In the genomic region with DNA sequence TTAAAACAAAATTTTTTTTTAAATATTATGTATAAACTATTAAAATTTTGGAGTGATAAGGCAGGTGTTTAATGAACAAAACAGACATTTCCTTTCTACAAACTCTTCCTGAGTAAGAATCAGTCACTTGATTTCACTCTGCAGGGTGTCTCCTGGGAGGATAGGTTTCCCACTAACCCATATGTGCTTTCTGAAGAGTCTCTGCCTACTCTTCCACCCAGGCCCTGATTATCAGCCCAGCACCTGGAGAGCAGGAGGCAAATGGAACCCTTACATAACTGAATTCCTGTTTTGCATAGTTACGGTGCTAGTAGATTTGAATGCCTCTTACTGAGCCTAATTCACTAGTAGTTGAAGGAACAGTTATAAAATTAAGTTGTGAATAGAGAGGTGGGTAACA, we compare ENCODE assay signal across 20 cellular contexts.
"Had no signal": no experiment of that assay in that cellular context is flagged by ENCODE, and none has a peak within 500 bp of the region (broad histone marks: within the 10 kb centered on the region; RNA-seq: fewer than 3 reads in every experiment).

No MANE protein-coding gene starts in this region.

- H3K27ac ChIP-seq: foreskin keratinocyte, heart left ventricle, neutrophil, psoas muscle, testis, tibial nerve, upper lobe of right lung had no signal

- H3K4me1 Mint-ChIP-seq: naive thymus-derived CD8-positive, alpha-beta T cell; stimulated activated naive B cell treated with anti-CD40 and anti-IgM and Interleukin-4, amounts not matched to agents 10 μg/mL and 1 μg/mL and 100 μg/mL, for 72 hours; stimulated activated naive CD8-positive, alpha-beta T cell treated with anti-CD3 and anti-CD28 coated beads, Interleukin-15, amount 100 ng/mL, for 72 hours had no signal

- H3K4me3 Mint-ChIP-seq: dendritic cell treated with granulocyte-macrophage colony-stimulating factor and Interleukin-4, amounts not matched to agents 40 ng/mL and 50 ng/mL, for 4 days; effector memory CD8-positive, alpha-beta T cell; naive thymus-derived CD8-positive, alpha-beta T cell; stimulated activated naive B cell treated with anti-CD40 and anti-IgM and Interleukin-4, amounts not matched to agents 10 μg/mL and 1 μg/mL and 100 μg/mL, for 72 hours; stimulated activated naive CD8-positive, alpha-beta T cell treated with anti-CD3 and anti-CD28 coated beads, Interleukin-15, amount 100 ng/mL, for 72 hours had no signal

- H3K27me3 ChIP-seq: foreskin keratinocyte, heart left ventricle, neutrophil, testis, tibial nerve, upper lobe of right lung had no signal

- H3K27me3 Mint-ChIP-seq: dendritic cell treated with granulocyte-macrophage colony-stimulating factor and Interleukin-4, amounts not matched to agents 40 ng/mL and 50 ng/mL, for 4 days; effector memory CD8-positive, alpha-beta T cell; naive thymus-derived CD8-positive, alpha-beta T cell; stimulated activated naive B cell treated with anti-CD40 and anti-IgM and Interleukin-4, amounts not matched to agents 10 μg/mL and 1 μg/mL and 100 μg/mL, for 72 hours; stimulated activated naive CD8-positive, alpha-beta T cell treated with anti-CD3 and anti-CD28 coated beads, Interleukin-15, amount 100 ng/mL, for 72 hours had no signal

- H3K4me1 ChIP-seq: foreskin keratinocyte, heart left ventricle, psoas muscle, testis, tibial nerve, upper lobe of right lung had no signal

- ATAC-seq: effector memory CD8-positive, alpha-beta T cell; foreskin keratinocyte; left lobe of liver; mucosa of descending colon; naive thymus-derived CD8-positive, alpha-beta T cell; psoas muscle; sciatic nerve; stimulated activated naive B cell treated with anti-CD40 and anti-IgM and Interleukin-4, amounts not matched to agents 10 μg/mL and 1 μg/mL and 100 μg/mL, for 72 hours; stimulated activated naive CD8-positive, alpha-beta T cell treated with anti-CD3 and anti-CD28 coated beads, Interleukin-15, amount 100 ng/mL, for 72 hours; upper lobe of right lung had no signal

- H3K36me3 Mint-ChIP-seq: naive thymus-derived CD8-positive, alpha-beta T cell; stimulated activated naive B cell treated with anti-CD40 and anti-IgM and Interleukin-4, amounts not matched to agents 10 μg/mL and 1 μg/mL and 100 μg/mL, for 72 hours had no signal

- H3K27ac Mint-ChIP-seq: dendritic cell treated with granulocyte-macrophage colony-stimulating factor and Interleukin-4, amounts not matched to agents 40 ng/mL and 50 ng/mL, for 4 days; effector memory CD8-positive, alpha-beta T cell; naive thymus-derived CD8-positive, alpha-beta T cell; stimulated activated naive B cell treated with anti-CD40 and anti-IgM and Interleukin-4, amounts not matched to agents 10 μg/mL and 1 μg/mL and 100 μg/mL, for 72 hours; stimulated activated naive CD8-positive, alpha-beta T cell treated with anti-CD3 and anti-CD28 coated beads, Interleukin-15, amount 100 ng/mL, for 72 hours had no signal

- DNase-seq: effector memory CD8-positive, alpha-beta T cell; erythroblast; foreskin keratinocyte; heart left ventricle; islet precursor cell; mammary epithelial cell; mucosa of descending colon; naive thymus-derived CD8-positive, alpha-beta T cell; psoas muscle; stimulated activated CD4-positive, alpha-beta T cell treated with anti-CD3 and anti-CD28 coated beads, Interleukin-2, amount 100 ng/mL, for 24 hours; stimulated activated CD4-positive, alpha-beta T cell treated with anti-CD3 and anti-CD28 coated beads, Interleukin-4, amount 100 ng/mL, for 4 hours; stimulated activated naive B cell treated with anti-CD40 and anti-IgM and Interleukin-4, amounts not matched to agents 10 μg/mL and 1 μg/mL and 100 μg/mL, for 72 hours; stimulated activated naive CD8-positive, alpha-beta T cell treated with anti-CD3 and anti-CD28 coated beads, Interleukin-15, amount 100 ng/mL, for 72 hours; testis; upper lobe of right lung had no signal

- H3K4me3 ChIP-seq: heart left ventricle, mucosa of descending colon, psoas muscle, testis, tibial nerve, upper lobe of right lung had no signal

- H3K36me3 ChIP-seq: heart left ventricle, neutrophil, tibial nerve, upper lobe of right lung had no signal
